9 cellular contexts compared by ENCODE assay signal in genomic region chr20:43513298-43514061, GRCh38. TPM values are rescaled to one million over a fixed set of nuclear protein-coding genes. Genes with fewer than 3 reads are reported as not detected.
DNase-seq lines count a peak whose midpoint lies in the region; ATAC-seq and TF ChIP-seq lines count a peak whose summit lies in the region.
"Had no signal": no experiment of that assay in that cellular context is flagged by ENCODE, and none has a peak within 500 bp of the region (broad histone marks: within the 10 kb centered on the region; RNA-seq: fewer than 3 reads in every experiment).

No MANE protein-coding gene starts in this region.

- CTCF ChIA-PET in IMR-90 (lab: Yijun Ruan, JAX): no interaction called here

- peak overlapping the region; percentile 55 for H3K14ac ChIP-seq in IMR-90 (replicated peaks; ENCODE audit: low read depth, low read length)

- no peak overlapping the region; the same call in 1 of the 2 replicates for H3K27ac ChIP-seq in IMR-90 (ENCODE audit: insufficient read depth, low read length)
- H3K27ac ChIP-seq in endodermal cell (ENCODE audit: low read depth, low read length): no peak overlapping the region

- no peaks in the 10 kb centered on the region for H3K27me3 ChIP-seq in GM06990 (replicated peaks; ENCODE audit: control insufficient read depth, insufficient read depth, low read length)
- H3K27me3 ChIP-seq in IMR-90 (ENCODE audit: control insufficient read depth, insufficient read depth, low read length): no peaks in the 10 kb centered on the region; the same call in 1 of the 2 replicates
- no peaks in the 10 kb centered on the region for H3K27me3 ChIP-seq in endodermal cell (ENCODE audit: control insufficient read depth, insufficient read depth, low read length, poor library complexity, severe bottlenecking)

- no peak overlapping the region for H2BK15ac ChIP-seq in IMR-90 (ENCODE audit: low read depth, low read length)

- H3K9me3 Mint-ChIP-seq in endodermal cell: no peaks in the 10 kb centered on the region
- H3K9me3 Mint-ChIP-seq in osteocyte (ENCODE audit: unreplicated experiment): no peaks in the 10 kb centered on the region

- H2BK5ac ChIP-seq in IMR-90 (ENCODE audit: low read depth, low read length, poor library complexity, severe bottlenecking): no peak overlapping the region

- H3K4me1 ChIP-seq in IMR-90 (ENCODE audit: control insufficient read depth, insufficient read depth, low read length) (0 out of 2 replicates have a peak, but pooled peaks cover 4% of the 10 kb centered on the region), endodermal cell (ENCODE audit: control insufficient read depth, insufficient read depth, low read length) (no peaks in the 10 kb centered on the region)

- H3K23ac ChIP-seq in IMR-90 (ENCODE audit: low read depth, low read length): 0 out of 2 replicates have a peak overlapping the region, but pooled peaks have one; percentile 11

- H3K56ac ChIP-seq in IMR-90 (ENCODE audit: extremely low read depth, insufficient read depth, low read length): no peak overlapping the region

- H3K4me2 ChIP-seq in IMR-90 (ENCODE audit: low read depth, low read length): peak overlapping the region; percentile 91

- peak overlapping the region; percentile 96 for H2AFZ ChIP-seq in IMR-90 (replicated peaks; ENCODE audit: low read length, poor library complexity)

- no TSS peak for BruUV-seq in IMR-90 (replicated peaks; lab: Mats Ljungman, UMichigan)

- no peak for TF ChIP-seq CTCF in GM06990 (IDR thresholded peaks at IDR 0.05; ENCODE audit: insufficient read depth, low read length, poor library complexity, severe bottlenecking)
- no peak for TF ChIP-seq CTCF in IMR-90 (conservative IDR thresholded peaks at IDR 0.05; ENCODE audit: low read depth, low read length)
- no peak for TF ChIP-seq CTCF in endodermal cell (conservative IDR thresholded peaks at IDR 0.05)
- no peak for TF ChIP-seq CTCF in osteocyte (IDR thresholded peaks at IDR 0.05)

- H4K20me1 ChIP-seq in IMR-90 (ENCODE audit: insufficient read depth, low read length): no peaks in the 10 kb centered on the region

- H3K27ac Mint-ChIP-seq in endodermal cell: peak overlapping the region; percentile 58
- H3K27ac Mint-ChIP-seq in osteocyte (ENCODE audit: unreplicated experiment): no peak overlapping the region

- H3K4ac ChIP-seq in IMR-90 (ENCODE audit: low read depth, low read length): peak overlapping the region; percentile 20

- 26% methylated on average over 18 of the region's 24 CpGs; no CpG with 5 or more reads in 1 of the 2 experiments for WGBS in IMR-90 (ENCODE audit: extremely low coverage in 2 of 2, insufficient read length in 1 of 2), 2 experiments
- 53 to 57% methylated on average over 15 to 24 of the region's 24 CpGs for WGBS in endodermal cell (ENCODE audit: insufficient coverage in 1 of 2, insufficient read length in 1 of 2), 2 experiments

- no peak overlapping the region for H4K5ac ChIP-seq in IMR-90 (ENCODE audit: low read depth, low read length)

- peak overlapping the region; percentile 31 to 76; a peak in 1 of 4 replicates for H4K8ac ChIP-seq in IMR-90 (ENCODE audit: low read depth in 2 of 2, low read length in 2 of 2)

- no peak for ATAC-seq in IMR-90 (ENCODE audit: low read depth)

- H3K4me1 Mint-ChIP-seq in endodermal cell: peaks cover 2% of the 10 kb centered on the region
- peaks cover 6% of the 10 kb centered on the region for H3K4me1 Mint-ChIP-seq in osteocyte (ENCODE audit: unreplicated experiment)

- H4K91ac ChIP-seq in IMR-90 (ENCODE audit: insufficient read depth, low read depth, low read length): no peak overlapping the region

- H3K9ac ChIP-seq in IMR-90 (ENCODE audit: low read depth, low read length) (peak overlapping the region; percentile 65), endodermal cell (ENCODE audit: extremely low read depth, low read length, poor library complexity, severe bottlenecking) (no peak overlapping the region)

- no peaks in the 10 kb centered on the region for H3K27me3 Mint-ChIP-seq in endodermal cell (ENCODE audit: insufficient read depth)
- H3K27me3 Mint-ChIP-seq in osteocyte (ENCODE audit: unreplicated experiment): no peaks in the 10 kb centered on the region

- H3K4me3 ChIP-seq in GM06990 (replicated peaks; ENCODE audit: low read depth, low read length) (peak overlapping the region; percentile 67), IMR-90 (ENCODE audit: insufficient read depth, low read depth, low read length) (peak overlapping the region; percentile 76), endodermal cell (ENCODE audit: low read length) (peak overlapping the region; percentile 74)

- TF ChIP-seq RAD21 in IMR-90 (IDR thresholded peaks at IDR 0.05; ENCODE audit: low read length): no peak

- no peak overlapping the region for H3K18ac ChIP-seq in IMR-90 (ENCODE audit: low read depth, low read length)

- dilution Hi-C loops in IMR-90 (cut with HindIII; ENCODE audit: low sequenced_read_pairs, unreplicated experiment): no loop called here

- H2AK5ac ChIP-seq in IMR-90 (ENCODE audit: low read depth, low read length): peak overlapping the region; percentile 55; the same call in 1 of the 2 replicates

- no peak overlapping the region for H2BK120ac ChIP-seq in IMR-90 (ENCODE audit: low read depth, low read length)

- H3K36me3 ChIP-seq in GM06990 (ENCODE audit: control insufficient read depth, insufficient read depth, low read length) (no peaks in the 10 kb centered on the region), IMR-90 (ENCODE audit: control insufficient read depth, insufficient read depth, low read length) (no peaks in the 10 kb centered on the region), endodermal cell (ENCODE audit: control insufficient read depth, insufficient read depth, low read length) (peaks cover 13% of the 10 kb centered on the region)

- H2BK20ac ChIP-seq in IMR-90 (ENCODE audit: low read depth, low read length): no peak overlapping the region

- H2AK9ac ChIP-seq in IMR-90 (replicated peaks; ENCODE audit: low read depth, low read length, poor library complexity): peak overlapping the region; percentile 84

- intact Hi-C loops in IMR-90 (cut with micrococcal nuclease): loop anchor here (2.0 kb wide), 1 partner anchor 55 kb away; no protein-coding TSS in a partner anchor

- H3K36me3 Mint-ChIP-seq in endodermal cell (ENCODE audit: low read depth) (peaks cover 20% of the 10 kb centered on the region), osteocyte (ENCODE audit: unreplicated experiment) (peaks cover 6% of the 10 kb centered on the region)

- no peaks in the 10 kb centered on the region for H3K9me3 ChIP-seq in IMR-90 (ENCODE audit: control insufficient read depth, insufficient read depth, low read length)
- no peaks in the 10 kb centered on the region for H3K9me3 ChIP-seq in endodermal cell (ENCODE audit: control insufficient read depth, low read length)

- DNase-seq in GM06990 (ENCODE audit: extremely low read depth, insufficient read length) (no peak), IMR-90 (no peak), endodermal cell (no peak), osteocyte (ENCODE audit: extremely low spot score, unreplicated experiment) (no peak), H4 (ENCODE audit: low spot score) (no peak), NCI-H1092 (lab: John Stamatoyannopoulos, UW) (no peak), KBM-7 (no peak)
- DNase-seq in stimulated activated naive CD4-positive, alpha-beta T cell treated with Interleukin-2 at 50 U/mL for 16 hours (lab: John Stamatoyannopoulos, UW): no peak

- in situ Hi-C loops in IMR-90 (cut with MboI; ENCODE audit: low sequenced_read_pairs): no loop called here
- in situ Hi-C loops in KBM-7 (cut with MboI; ENCODE audit: low pct_unique_long_range_greater_than_20kb, low sequenced_read_pairs): no loop called here

- peaks cover 5% of the 10 kb centered on the region for H3K9me1 ChIP-seq in IMR-90 (ENCODE audit: insufficient read depth, low read length)

- H3K4me3 Mint-ChIP-seq in endodermal cell (peak overlapping the region; percentile 84), osteocyte (ENCODE audit: unreplicated experiment) (peak overlapping the region; percentile 90)

- TF ChIP-seq POLR2A in IMR-90 (IDR thresholded peaks at IDR 0.05; ENCODE audit: low read depth, low read length): no peak

- H3K79me1 ChIP-seq in IMR-90 (ENCODE audit: low read depth in 1 of 2, low read length in 2 of 2): peaks cover 0 to 9% of the 10 kb centered on the region in 2 experiments; a peak in 2 of 4 replicates

- POLR2A ChIA-PET in IMR-90 (lab: Charles Lee; ENCODE audit: unreplicated experiment): no interaction called here

TF ChIP-seq in IMR-90, 13 proteins besides CTCF, POLR2A, EP300 and RAD21:
- TF ChIP-seq MXI1 (IDR thresholded peaks at IDR 0.05; ENCODE audit: borderline replicate concordance, low read depth, low read length): no peak

RNA-seq across cellular contexts. Expression of gene L3MBTL1, which starts 6.0 kb away (rescaled TPM):
- total RNA-seq in IMR-90 (2012; rRNA removed): 1.7 and 2.2 TPM in 2 replicates
- polyA plus RNA-seq in IMR-90 (2012; rRNA removed): 4.3 and 4.5 TPM in 2 replicates
- polyA plus RNA-seq in IMR-90 (2012; cell fraction: cytosol; rRNA removed): 1.1 TPM in 2 replicates
- 38.8 and 40.5 TPM in 2 replicates for polyA plus RNA-seq in IMR-90 (2012; cell fraction: nucleus; rRNA removed; ENCODE audit: low replicate concordance)
- total RNA-seq in endodermal cell: 10 to 100 TPM; 38.4 to 57.6 TPM
- polyA plus RNA-seq in endodermal cell (2013, experiment 1 of 2): 14.3 TPM
- 12.5 TPM for polyA plus RNA-seq in endodermal cell (2013, experiment 2 of 2)
- 14.1 and 17.5 TPM in 2 replicates for total RNA-seq in osteocyte
- 0.76 and 1.1 TPM in 2 replicates for total RNA-seq in H4 (2014; rRNA removed; shearing (Covaris generic))

RNA-seq across cellular contexts. Expression of gene SGK2, which starts 45.3 kb away (rescaled TPM):
- under 0.01 TPM in 1 of 2 replicates, not detected in the other for total RNA-seq in IMR-90 (2012; rRNA removed)
- 0.10 TPM in 1 of 2 replicates, not detected in the other for polyA plus RNA-seq in IMR-90 (2012; rRNA removed)
- not detected in 2 replicates for polyA plus RNA-seq in IMR-90 (2012; cell fraction: cytosol; rRNA removed)
- 1.4 and 2.0 TPM in 2 replicates for polyA plus RNA-seq in IMR-90 (2012; cell fraction: nucleus; rRNA removed; ENCODE audit: low replicate concordance)
- total RNA-seq in endodermal cell: 1 to 10 TPM; 1.6 to 5.3 TPM
- polyA plus RNA-seq in endodermal cell (2013, experiment 1 of 2): 1.9 TPM
- 2.3 TPM for polyA plus RNA-seq in endodermal cell (2013, experiment 2 of 2)
- total RNA-seq in osteocyte: 0.52 and 2.5 TPM in 2 replicates
- 0.23 TPM in 1 of 2 replicates, not detected in the other for total RNA-seq in H4 (2014; rRNA removed; shearing (Covaris generic))
- total RNA-seq: M059J had no signal

RNA-seq across cellular contexts. Expression of gene SRSF6, which starts 55.8 kb away (rescaled TPM):
- total RNA-seq in IMR-90 (2012; rRNA removed): 72.4 and 74.2 TPM in 2 replicates
- polyA plus RNA-seq in IMR-90 (2012; rRNA removed): 116 and 134 TPM in 2 replicates
- 27.8 and 48.5 TPM in 2 replicates for polyA plus RNA-seq in IMR-90 (2012; cell fraction: cytosol; rRNA removed)
- 79.1 and 499 TPM in 2 replicates for polyA plus RNA-seq in IMR-90 (2012; cell fraction: nucleus; rRNA removed; ENCODE audit: low replicate concordance)
- 100 to 1,000 TPM; 146 to 199 TPM for total RNA-seq in endodermal cell
- 156 TPM for polyA plus RNA-seq in endodermal cell (2013, experiment 1 of 2)
- 138 TPM for polyA plus RNA-seq in endodermal cell (2013, experiment 2 of 2)
- 197 and 200 TPM in 2 replicates for total RNA-seq in osteocyte
- 37.8 and 41.9 TPM in 2 replicates for total RNA-seq in H4 (2014; rRNA removed; shearing (Covaris generic))
